In genomic region chr1:67785847-67786753, GRCh38 we compare ENCODE assay signal across 19 cellular contexts. TPM values are rescaled to one million over a fixed set of nuclear protein-coding genes. Genes with fewer than 3 reads are reported as not detected.
A peak's percentile ranks its signal among the peaks of the same experiment; 100 is the strongest.
DNase-seq lines count a peak whose midpoint lies in the region; ATAC-seq, FAIRE-seq and TF ChIP-seq lines count a peak whose summit lies in the region.
"Had no signal": no experiment of that assay in that cellular context is flagged by ENCODE, and none has a peak within 500 bp of the region (broad histone marks: within the 10 kb centered on the region; RNA-seq: fewer than 3 reads in every experiment).

No MANE protein-coding gene starts in this region.

- intact Hi-C loops in IMR-90 (cut with micrococcal nuclease) (no loop called here), vagina (cut with DNase I) (no loop called here)

- DNase-seq in IMR-90 (peak; percentile 27), dermis microvascular lymphatic vessel endothelial cell (ENCODE audit: low read depth in 2 of 2) (peak; percentile 69 to 80), keratinocyte (ENCODE audit: low read depth, low spot score) (no peak), vagina (ENCODE audit: extremely low spot score in 2 of 2) (no peak), ecto neural progenitor cell (ENCODE audit: low spot score) (no peak)
- DNase-seq: activated CD8-positive, alpha-beta T cell treated with anti-CD3 and anti-CD28 coated beads, Interleukin-2, amount 10 ng/mL, durations not matched to agents 7 days and 5 days; activated naive CD4-positive, alpha-beta T cell treated with anti-CD3 and anti-CD28 coated beads, Interleukin-2, amount 50 U/mL, for 16 hours; activated T-cell treated with anti-CD3 and anti-CD28 coated beads, Interleukin-2, amount 50 U/mL, for 4 hours; colonic mucosa; GOT3; MM.1S; mucosa of descending colon; NCI-H146; NCI-H2171 treated with DMSO at 0.1 percent for 48 hours; SIG-M5 had no signal

- dilution Hi-C loops in IMR-90 (cut with HindIII; ENCODE audit: low sequenced_read_pairs, unreplicated experiment) (no loop called here), keratinocyte (cut with MboI; ENCODE audit: extremely low pct_ligation_motif_present, low sequenced_read_pairs) (no loop called here)

- no peak for FAIRE-seq in keratinocyte (lab: Jason Lieb, UNC)
- FAIRE-seq: GM18507 had no signal

- peak overlapping the region; percentile 17; the same call in 1 of the 2 replicates for H2AK5ac ChIP-seq in IMR-90 (ENCODE audit: low read depth, low read length)

- H2BK120ac ChIP-seq in IMR-90 (ENCODE audit: low read depth, low read length): peak overlapping the region; percentile 10; the same call in 1 of the 2 replicates

- no TSS peak for BruUV-seq in IMR-90 (replicated peaks; lab: Mats Ljungman, UMichigan)

- TF ChIP-seq POLR2A in IMR-90 (IDR thresholded peaks at IDR 0.05; ENCODE audit: low read depth, low read length) (no peak), vagina (IDR thresholded peaks at IDR 0.05) (no peak)

- H3K4me3 ChIP-seq in IMR-90 (ENCODE audit: insufficient read depth, low read depth, low read length) (no peak overlapping the region), keratinocyte (ENCODE audit: control insufficient read depth in 2 of 3, extremely low read depth in 1 of 3, insufficient read depth in 2 of 3, low read depth in 1 of 3, low read length in 3 of 3) (no peak overlapping the region), vagina (no peak overlapping the region)
- H3K4me3 ChIP-seq: colonic mucosa, mucosa of descending colon, suprapubic skin had no signal

- H4K8ac ChIP-seq in IMR-90 (ENCODE audit: low read depth in 2 of 2, low read length in 2 of 2): peak overlapping the region in 1 of 2 experiments; percentile 50; a peak in 1 of 4 replicates

- H3K79me1 ChIP-seq in IMR-90 (ENCODE audit: low read depth in 1 of 2, low read length in 2 of 2): peaks cover 20 to 73% of the 10 kb centered on the region in 2 experiments

- H3K56ac ChIP-seq in IMR-90 (ENCODE audit: extremely low read depth, insufficient read depth, low read length): no peak overlapping the region

- WGBS in IMR-90 (ENCODE audit: extremely low coverage in 2 of 2, insufficient read length in 1 of 2), 2 experiments: no CpG with 5 or more reads among the region's 4 CpGs

- H3K27ac ChIP-seq in IMR-90 (ENCODE audit: insufficient read depth, low read length) (no peak overlapping the region), keratinocyte (ENCODE audit: control insufficient read depth, insufficient read depth, low read length) (peak overlapping the region; percentile 30), vagina (peak overlapping the region; percentile 41)
- H3K27ac ChIP-seq: colonic mucosa, suprapubic skin had no signal

- peak overlapping the region; percentile 48 for H3K14ac ChIP-seq in IMR-90 (replicated peaks; ENCODE audit: low read depth, low read length)

- H3K18ac ChIP-seq in IMR-90 (ENCODE audit: low read depth, low read length): peak overlapping the region; percentile 42; the same call in 1 of the 2 replicates

- no peak overlapping the region for H2AFZ ChIP-seq in IMR-90 (replicated peaks; ENCODE audit: low read length, poor library complexity)
- no peak overlapping the region for H2AFZ ChIP-seq in keratinocyte (ENCODE audit: control insufficient read depth, low read length)

- H3K9me3 ChIP-seq in IMR-90 (ENCODE audit: control insufficient read depth, insufficient read depth, low read length) (no peaks in the 10 kb centered on the region), keratinocyte (ENCODE audit: control insufficient read depth, low read depth, low read length) (no peaks in the 10 kb centered on the region), vagina (no peaks in the 10 kb centered on the region)
- H3K9me3 ChIP-seq: colonic mucosa, mucosa of descending colon, suprapubic skin had no signal

- no peak overlapping the region for H2AK9ac ChIP-seq in IMR-90 (replicated peaks; ENCODE audit: low read depth, low read length, poor library complexity)

- no peak overlapping the region for H4K91ac ChIP-seq in IMR-90 (ENCODE audit: insufficient read depth, low read depth, low read length)

- ATAC-seq in IMR-90 (ENCODE audit: low read depth) (peak; percentile 13), GM18519 (IDR thresholded peaks at IDR 0.05; ENCODE audit: low FRiP score, unreplicated experiment) (no peak), HG03095 (IDR thresholded peaks at IDR 0.05; ENCODE audit: unreplicated experiment) (no peak)
- ATAC-seq: activated CD8-positive, alpha-beta T cell treated with anti-CD3 and anti-CD28 coated beads, Interleukin-2, amount 10 ng/mL, durations not matched to agents 7 days and 5 days; activated T-cell treated with anti-CD3 and anti-CD28 coated beads, Interleukin-2, amount 50 U/mL, for 4 hours; mucosa of descending colon had no signal

- in situ Hi-C loops in IMR-90 (cut with MboI; ENCODE audit: low sequenced_read_pairs): no loop called here

- H3K36me3 ChIP-seq in IMR-90 (ENCODE audit: control insufficient read depth, insufficient read depth, low read length) (no peaks in the 10 kb centered on the region), keratinocyte (ENCODE audit: control insufficient read depth in 2 of 2, extremely low read depth in 1 of 2, insufficient read depth in 2 of 2, low read length in 2 of 2) (peaks cover 0 to 3% of the 10 kb centered on the region in 2 experiments), vagina (no peaks in the 10 kb centered on the region)
- H3K36me3 ChIP-seq: colonic mucosa, suprapubic skin had no signal

- peaks cover 25% of the 10 kb centered on the region for H3K9me1 ChIP-seq in IMR-90 (ENCODE audit: insufficient read depth, low read length)
- no peaks in the 10 kb centered on the region for H3K9me1 ChIP-seq in keratinocyte (ENCODE audit: control insufficient read depth, extremely low read depth, insufficient read depth, low read length)

- TF ChIP-seq RAD21 in IMR-90 (IDR thresholded peaks at IDR 0.05; ENCODE audit: low read length): no peak

- H2BK15ac ChIP-seq in IMR-90 (ENCODE audit: low read depth, low read length): no peak overlapping the region

- H3K9ac ChIP-seq in IMR-90 (ENCODE audit: low read depth, low read length) (no peak overlapping the region), keratinocyte (ENCODE audit: control insufficient read depth, extremely low read depth, insufficient read depth, low read length) (no peak overlapping the region)

- H4K20me1 ChIP-seq in IMR-90 (ENCODE audit: insufficient read depth, low read length) (peaks cover 33% of the 10 kb centered on the region; the same call in 1 of the 2 replicates), keratinocyte (ENCODE audit: control insufficient read depth, extremely low read depth, insufficient read depth, low read length) (peaks cover 21% of the 10 kb centered on the region)

- H4K5ac ChIP-seq in IMR-90 (ENCODE audit: low read depth, low read length): no peak overlapping the region

- peak overlapping the region; percentile 67; the same call in 1 of the 2 replicates for H3K23ac ChIP-seq in IMR-90 (ENCODE audit: low read depth, low read length)

- TF ChIP-seq CTCF in IMR-90 (conservative IDR thresholded peaks at IDR 0.05; ENCODE audit: low read depth, low read length) (no peak), keratinocyte (optimal IDR thresholded peaks at IDR 0.05 in 1 of 3, IDR thresholded peaks at IDR 0.05 in 1 of 3, conservative IDR thresholded peaks at IDR 0.05 in 1 of 3; ENCODE audit: extremely low read depth in 1 of 3, insufficient read depth in 2 of 3, low read length in 3 of 3) (no peak), vagina (IDR thresholded peaks at IDR 0.05) (no peak)

- CTCF ChIA-PET in IMR-90 (lab: Yijun Ruan, JAX): interaction anchor here (1.1 kb wide), 1 partner anchor 20 kb away, joined by 5 read pairs; no protein-coding TSS in a partner anchor

- H3K27me3 ChIP-seq in IMR-90 (ENCODE audit: control insufficient read depth, insufficient read depth, low read length) (no peaks in the 10 kb centered on the region), keratinocyte (ENCODE audit: control insufficient read depth, extremely low read depth, insufficient read depth, low read length) (no peaks in the 10 kb centered on the region), vagina (no peaks in the 10 kb centered on the region)
- H3K27me3 ChIP-seq: colonic mucosa, suprapubic skin had no signal

- POLR2A ChIA-PET in IMR-90 (lab: Charles Lee; ENCODE audit: unreplicated experiment): no interaction called here

- H2BK20ac ChIP-seq in IMR-90 (ENCODE audit: low read depth, low read length): 0 out of 2 replicates have a peak overlapping the region, but pooled peaks have one; percentile 34

- H3K79me2 ChIP-seq in keratinocyte (ENCODE audit: control insufficient read depth, insufficient read depth, low read length): peaks cover 88% of the 10 kb centered on the region

- H3K4ac ChIP-seq in IMR-90 (ENCODE audit: low read depth, low read length): peak overlapping the region; percentile 83

- H3K4me2 ChIP-seq in IMR-90 (ENCODE audit: low read depth, low read length) (no peak overlapping the region), keratinocyte (ENCODE audit: control insufficient read depth, extremely low read depth, insufficient read depth, low read depth, low read length) (no peak overlapping the region)

- peaks cover 18% of the 10 kb centered on the region for H3K4me1 ChIP-seq in IMR-90 (ENCODE audit: control insufficient read depth, insufficient read depth, low read length)
- peaks cover 24% of the 10 kb centered on the region for H3K4me1 ChIP-seq in keratinocyte (ENCODE audit: control insufficient read depth, extremely low read depth, insufficient read depth, low read length)
- peaks cover 49% of the 10 kb centered on the region for H3K4me1 ChIP-seq in vagina
- H3K4me1 ChIP-seq: colonic mucosa had no signal

- peak overlapping the region; percentile 13 for H2BK5ac ChIP-seq in IMR-90 (ENCODE audit: low read depth, low read length, poor library complexity, severe bottlenecking)

TF ChIP-seq in IMR-90, 13 proteins besides CTCF, POLR2A, EP300 and RAD21 (continues in another document):
- TF ChIP-seq CHD1 (IDR thresholded peaks at IDR 0.05; ENCODE audit: low read depth, low read length) (no peak), BHLHE40 (IDR thresholded peaks at IDR 0.05; ENCODE audit: low read depth, low read length) (no peak)

RNA-seq across cellular contexts. Expression of gene GNG12, which starts 47.2 kb away (rescaled TPM):
- 132 and 233 TPM in 2 replicates for total RNA-seq in IMR-90 (2012; rRNA removed)
- polyA plus RNA-seq in IMR-90 (2012; rRNA removed): 74.4 and 92.3 TPM in 2 replicates
- polyA plus RNA-seq in IMR-90 (2012; cell fraction: cytosol; rRNA removed): 15.5 and 25.7 TPM in 2 replicates
- polyA plus RNA-seq in IMR-90 (2012; cell fraction: nucleus; rRNA removed; ENCODE audit: low replicate concordance): 4.8 and 43.9 TPM in 2 replicates
- 144 and 222 TPM in 2 replicates for total RNA-seq in dermis microvascular lymphatic vessel endothelial cell
- 147 to 208 TPM (median 148 TPM) in 3 replicates for polyA plus RNA-seq in keratinocyte
- polyA plus RNA-seq in keratinocyte (2011; ENCODE audit: low read depth): 16.4 TPM
- polyA plus RNA-seq in keratinocyte (2011; cell fraction: cytosol; rRNA removed): 140 and 266 TPM in 2 replicates
- polyA plus RNA-seq in keratinocyte (2011; cell fraction: nucleus; rRNA removed): 81.5 and 104 TPM in 2 replicates
- 54.5 and 130 TPM in 2 replicates for polyA plus RNA-seq in keratinocyte (2012; ENCODE audit: low replicate concordance)
- polyA minus RNA-seq in keratinocyte: 107 to 201 TPM (median 132 TPM) in 3 replicates
- polyA minus RNA-seq in keratinocyte (2011; cell fraction: cytosol; rRNA and poly(A)+ RNA removed): 149 TPM
- 61.2 and 122 TPM in 2 replicates for polyA minus RNA-seq in keratinocyte (2011; cell fraction: nucleus; rRNA and poly(A)+ RNA removed)
- total RNA-seq in vagina: 71.5 TPM
- total RNA-seq: activated CD8-positive, alpha-beta T cell treated with anti-CD3 and anti-CD28 coated beads, Interleukin-2, amount 10 ng/mL, durations not matched to agents 7 days and 5 days had no signal

Comparison
In these comparisons a context has a peak if more than half of its experiments do, and no peak if none do; other contexts are left out.
1. DNase-seq: peak in IMR-90 (single experiment) and dermis microvascular lymphatic vessel endothelial cell (2 of 2); none in keratinocyte (single experiment), vagina (0 of 2) and ecto neural progenitor cell (single experiment).